In genomic region chr7:8125680-8126444, GRCh38 we compare ENCODE assay signal across 8 cellular contexts.
DNase-seq lines count a peak whose midpoint lies in the region; ATAC-seq and TF ChIP-seq lines count a peak whose summit lies in the region.

No MANE protein-coding gene starts in this region.

- peak overlapping the region; percentile 71 for H3K4me3 Mint-ChIP-seq in activated B cell treated with CpG ODN at 0.5 μM for 24 hours

- no peak for TF ChIP-seq CTCF in activated B cell treated with CpG ODN at 0.5 μM for 24 hours (IDR thresholded peaks at IDR 0.05)

- peak overlapping the region; percentile 93 for H3K27ac Mint-ChIP-seq in activated B cell treated with CpG ODN at 0.5 μM for 24 hours

- POLR2A ChIA-PET in activated B cell treated with CpG ODN at 0.5 μM for 24 hours (lab: Charles Lee), result interaction anchor here (0.9 to 3.3 kb wide), 5 partner anchors 8 to 158 kb away, joined by 4 to 23 read pairs (median 6); partner anchors contain the start of gene GLCCI1

- no peaks in the 10 kb centered on the region for H3K27me3 Mint-ChIP-seq in activated B cell treated with CpG ODN at 0.5 μM for 24 hours

- H3K36me3 Mint-ChIP-seq in activated B cell treated with CpG ODN at 0.5 μM for 24 hours (ENCODE audit: low read depth), result no peaks in the 10 kb centered on the region

- H3K9me3 Mint-ChIP-seq in activated B cell treated with CpG ODN at 0.5 μM for 24 hours, result no peaks in the 10 kb centered on the region

- ATAC-seq in GM19328 (IDR thresholded peaks at IDR 0.05; ENCODE audit: unreplicated experiment) (peak; percentile 65), HG03175 (IDR thresholded peaks at IDR 0.05; ENCODE audit: unreplicated experiment) (peak; percentile 79), activated B cell treated with CpG ODN at 0.5 μM for 24 hours (ENCODE audit: low read depth) (peak; percentile 92)

- peak; percentile 40 for DNase-seq in activated B cell treated with CpG ODN at 0.5 μM for 24 hours
- DNase-seq in effector CD8-positive, alpha-beta T cell (lab: John Stamatoyannopoulos, UW), result peak; percentile 25
- peak; percentile 51 for DNase-seq in stimulated activated CD8-positive, alpha-beta memory T cell treated with anti-CD3 and anti-CD28 coated beads, Interleukin-12 subunit alpha, Interleukin-12 subunit beta, amount 100 ng/mL, for 1 hour (ENCODE audit: low read depth)
- DNase-seq in NCI-H2196 treated with DMSO at 0.1 percent for 48 hours (lab: John Stamatoyannopoulos, UW; ENCODE audit: unreplicated experiment), result no peak
- DNase-seq in LoVo (ENCODE audit: low spot score), result no peak
- no peak for DNase-seq in NCI-H1436 treated with DMSO at 0.1 percent for 48 hours (lab: John Stamatoyannopoulos, UW)

- CTCF ChIA-PET in activated B cell treated with CpG ODN at 0.5 μM for 24 hours (lab: Charles Lee), result interaction anchor here (0.9 to 1.9 kb wide), 4 partner anchors 10 to 444 kb away, joined by 3 to 6 read pairs (median 4); no protein-coding TSS in a partner anchor

- intact Hi-C loops in activated B cell treated with CpG ODN at 0.5 μM for 24 hours (cut with micrococcal nuclease), result loop anchor here (1.0 to 5.0 kb wide), 3 partner anchors 11 to 444 kb away; no protein-coding TSS in a partner anchor

- peaks cover 65% of the 10 kb centered on the region for H3K4me1 Mint-ChIP-seq in activated B cell treated with CpG ODN at 0.5 μM for 24 hours

Comparison
In these comparisons a context has a peak if more than half of its experiments do, and no peak if none do; other contexts are left out.
1. DNase-seq: peak in activated B cell treated with CpG ODN at 0.5 μM for 24 hours (single experiment), effector CD8-positive, alpha-beta T cell (single experiment) and stimulated activated CD8-positive, alpha-beta memory T cell treated with anti-CD3 and anti-CD28 coated beads, Interleukin-12 subunit alpha, Interleukin-12 subunit beta, amount 100 ng/mL, for 1 hour (single experiment); none in NCI-H2196 treated with DMSO at 0.1 percent for 48 hours (single experiment), LoVo (single experiment) and NCI-H1436 treated with DMSO at 0.1 percent for 48 hours (single experiment).
2. Peak in every context shown above with its lines, with median percentiles within 50 percentile points of each other: ATAC-seq.